In genomic region chr19:45885556-45886426, GRCh38 we compare ENCODE assay signal across 8 cellular contexts. TPM values are rescaled to one million over a fixed set of nuclear protein-coding genes. Genes with fewer than 3 reads are reported as not detected.
DNase-seq lines count a peak whose midpoint lies in the region; ATAC-seq and TF ChIP-seq lines count a peak whose summit lies in the region.

IRF2BP1 (minus strand) TSS chr19:45886141; CDS start chr19:45885774, 367 bp downstream.

- POLR2A ChIA-PET in PC-9 (lab: Charles Lee; ENCODE audit: unreplicated experiment): interaction anchor here (0.6 to 1.0 kb wide), 2 partner anchors 69 to 169 kb away, joined by 4 to 7 read pairs; no protein-coding TSS in a partner anchor

- no peaks in the 10 kb centered on the region for H3K9me2 ChIP-seq in PC-9 (ENCODE audit: insufficient read depth)

- no TSS peak for BruUV-seq in PC-9 (replicated peaks; lab: Mats Ljungman, UMichigan)

- peaks cover 32% of the 10 kb centered on the region for H4K20me1 ChIP-seq in PC-9 (ENCODE audit: insufficient read depth)

- peak within 1 kb of the TSS; percentile 92 for H2AFZ ChIP-seq in PC-9

- H3K4me1 ChIP-seq in PC-9 (replicated peaks; ENCODE audit: insufficient read depth) (peaks cover 18% of the 10 kb centered on the region), mucosa of rectum (ENCODE audit: control insufficient read depth in 2 of 2, insufficient read depth in 2 of 2, low read length in 2 of 2) (peaks cover 41 to 45% of the 10 kb centered on the region in 2 donors)

- peak within 1 kb of the TSS; percentile 80 for H3K4me2 ChIP-seq in PC-9

- in situ Hi-C loops in Caki2 (cut with HindIII; ENCODE audit: low pct_unique_long_range_greater_than_20kb, low sequenced_read_pairs): no loop called here

- peaks cover 23% of the 10 kb centered on the region for H3K79me2 ChIP-seq in PC-9 (ENCODE audit: low read depth)

- peaks cover 44% of the 10 kb centered on the region for H3F3A ChIP-seq in PC-9 (ENCODE audit: insufficient read depth, low read depth)

- peak; percentile 59 for ATAC-seq in GM21528 (IDR thresholded peaks at IDR 0.05; ENCODE audit: low FRiP score, unreplicated experiment)

- no peak for TF ChIP-seq CTCF in PC-9 (conservative IDR thresholded peaks at IDR 0.05)
- no peak for TF ChIP-seq CTCF in epithelial cell of proximal tubule (conservative IDR thresholded peaks at IDR 0.05; ENCODE audit: low read depth, low read length)

- H3K27ac ChIP-seq in PC-9 (peak within 1 kb of the TSS; percentile 62), mucosa of rectum (ENCODE audit: low read depth in 2 of 2, low read length in 2 of 2) (peak within 1 kb of the TSS; percentile 85 to 90)

- CTCF ChIA-PET in PC-9 (lab: Charles Lee): interaction anchor here (0.6 kb wide), 3 partner anchors 66 to 357 kb away, joined by 3 to 12 read pairs (median 5); partner anchors contain the start of gene FBXO46

- H3K9me3 ChIP-seq in PC-9 (ENCODE audit: insufficient read depth, low read depth) (no peaks in the 10 kb centered on the region), mucosa of rectum (ENCODE audit: control insufficient read depth in 2 of 2, low read length in 2 of 2) (no peaks in the 10 kb centered on the region)

- intact Hi-C loops in PC-9 (cut with micrococcal nuclease; ENCODE audit: unreplicated experiment): loop anchor here (1.0 kb wide), 2 partner anchors 22 to 110 kb away; partner anchors contain the start of genes CCDC61 and SYMPK

- DNase-seq in Caki2 (ENCODE audit: low read depth) (peak; percentile 95), PC-9 (peak; percentile 88 to 89), activated T-cell treated with anti-CD3 and anti-CD28 coated beads for 48 hours (ENCODE audit: low read depth) (peak; percentile 82), epithelial cell of proximal tubule (ENCODE audit: low read depth) (peak; percentile 61)
- peak; percentile 84 for DNase-seq in Jurkat, Clone E6-1 (ENCODE audit: low read depth, low spot score)
- peak; percentile 81 for DNase-seq in stimulated activated CD8-positive, alpha-beta memory T cell treated with anti-CD3 and anti-CD28 coated beads, Interleukin-4, amount 100 ng/mL, for 24 hours (ENCODE audit: low read depth)

- H3K36me3 ChIP-seq in PC-9 (ENCODE audit: low read depth) (no peaks in the 10 kb centered on the region), mucosa of rectum (ENCODE audit: control insufficient read depth in 2 of 2, insufficient read depth in 2 of 2, low read length in 2 of 2) (no peaks in the 10 kb centered on the region)

- H3K9ac ChIP-seq in mucosa of rectum (ENCODE audit: low read depth in 1 of 2, low read length in 2 of 2): peak within 1 kb of the TSS; percentile 84 to 92

- peak within 1 kb of the TSS; percentile 81 for H3K4me3 ChIP-seq in Jurkat, Clone E6-1 (ENCODE audit: low read length)
- H3K4me3 ChIP-seq in PC-9: peak within 1 kb of the TSS; percentile 75
- H3K4me3 ChIP-seq in epithelial cell of proximal tubule (ENCODE audit: low read depth, low read length): peak within 1 kb of the TSS; percentile 70
- H3K4me3 ChIP-seq in mucosa of rectum (ENCODE audit: low read length in 2 of 2): peak within 1 kb of the TSS; percentile 83 to 85

- H3K27me3 ChIP-seq in PC-9 (ENCODE audit: insufficient read depth, low read depth) (no peaks in the 10 kb centered on the region), mucosa of rectum (ENCODE audit: control insufficient read depth in 2 of 2, insufficient read depth in 2 of 2, low read length in 2 of 2) (no peaks in the 10 kb centered on the region)

RNA-seq across cellular contexts. Expression of gene IRF2BP1, which starts in this region (rescaled TPM):
- total RNA-seq in Caki2 (2014; rRNA removed; shearing (Covaris generic); ENCODE audit: low replicate concordance): 42.5 and 60.5 TPM in 2 replicates
- polyA plus RNA-seq in Jurkat, Clone E6-1 (2012; ENCODE audit: insufficient read depth, insufficient read length): 23.2 TPM
- total RNA-seq in PC-9 (2021) (24.7 and 29.8 TPM in 2 replicates), epithelial cell of proximal tubule (26.8 and 31.2 TPM in 2 replicates)

Comparison
In these comparisons a context has a peak if more than half of its experiments do, and no peak if none do; other contexts are left out.
1. Peak in every context shown above with its lines: DNase-seq, ATAC-seq, H3K4me3 ChIP-seq and H3K27ac ChIP-seq.